ENCODE assay signal across 17 cellular contexts in the genomic region with DNA sequence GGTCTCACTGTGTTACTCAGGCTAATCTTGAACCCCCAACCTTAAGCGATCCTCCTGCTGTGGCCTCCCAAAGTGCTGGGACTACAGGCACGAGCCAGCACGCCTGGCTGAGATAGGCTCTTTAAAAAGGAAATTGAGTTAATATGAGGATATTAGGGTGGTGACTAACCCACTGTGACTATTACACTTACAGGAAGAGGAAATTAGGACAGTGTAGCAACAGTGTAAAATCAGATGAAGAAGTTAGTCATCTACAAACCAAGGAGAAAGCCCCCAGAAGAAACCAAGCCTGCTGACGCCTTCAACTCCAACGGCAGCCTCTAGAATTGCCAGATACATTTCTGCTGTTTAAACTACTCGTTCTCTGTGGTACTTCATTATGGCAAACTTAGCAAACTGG.
DNase-seq lines count a peak whose midpoint lies in the region; ATAC-seq and TF ChIP-seq lines count a peak whose summit lies in the region.
"Had no signal": no experiment of that assay in that cellular context is flagged by ENCODE, and none has a peak within 500 bp of the region (broad histone marks: within the 10 kb centered on the region; RNA-seq: fewer than 3 reads in every experiment).

No MANE protein-coding gene starts in this region.

- no peaks in the 10 kb centered on the region for H3K9me2 ChIP-seq in PC-3 (replicated peaks; ENCODE audit: low read length)

- no peaks in the 10 kb centered on the region for H3K36me3 ChIP-seq in PC-3 (ENCODE audit: low read depth, low read length)
- no peaks in the 10 kb centered on the region for H3K36me3 ChIP-seq in osteoblast (ENCODE audit: insufficient read depth, low read length)
- no peaks in the 10 kb centered on the region for H3K36me3 ChIP-seq in tibial nerve

- H3K4me1 ChIP-seq in PC-3 (ENCODE audit: insufficient read depth, low read length), result no peaks in the 10 kb centered on the region
- no peaks in the 10 kb centered on the region for H3K4me1 ChIP-seq in osteoblast (ENCODE audit: insufficient read depth, low read length)
- no peaks in the 10 kb centered on the region for H3K4me1 ChIP-seq in tibial nerve

- H4K20me1 ChIP-seq in PC-3 (ENCODE audit: low read length), result no peaks in the 10 kb centered on the region
- no peaks in the 10 kb centered on the region for H4K20me1 ChIP-seq in osteoblast (ENCODE audit: insufficient read depth, low read length)

- intact Hi-C loops in PC-3 (cut with micrococcal nuclease), result no loop called here

- DNase-seq in ELR (ENCODE audit: low read depth), result peak; percentile 61
- peak; percentile 15 for DNase-seq in PC-3
- DNase-seq in osteoblast (ENCODE audit: insufficient read length, low spot score, missing footprints), result peak; percentile 32
- no peak for DNase-seq in tibial nerve (ENCODE audit: low spot score in 2 of 2)
- no peak for DNase-seq in retina
- DNase-seq: C1 segment of cervical spinal cord; Calu3; CD4-positive, alpha-beta memory T cell; COR-L47; DMS53; DMS79 treated with DMSO at 0.1 percent for 48 hours; GDM1; GM23248; H7; HCEC 1CT had no signal

- TF ChIP-seq EP300 in tibial nerve (IDR thresholded peaks at IDR 0.05), result no peak

- POLR2A ChIA-PET in PC-3 (lab: Charles Lee; ENCODE audit: unreplicated experiment), result no interaction called here

- TF ChIP-seq CTCF in PC-3 (conservative IDR thresholded peaks at IDR 0.05; ENCODE audit: low read depth, low read length) (no peak), osteoblast (IDR thresholded peaks at IDR 0.05; ENCODE audit: extremely low read depth, low read depth, low read length) (no peak), tibial nerve (IDR thresholded peaks at IDR 0.05) (no peak)

- H2AFZ ChIP-seq in PC-3 (ENCODE audit: low read length) (peak overlapping the region; percentile 40; the same call in 1 of the 2 replicates), osteoblast (ENCODE audit: low read length) (no peak overlapping the region)
- H2AFZ ChIP-seq: GM23248 had no signal

- H3K9ac ChIP-seq in PC-3 (ENCODE audit: low read length), result no peak overlapping the region
- H3K9ac ChIP-seq: GM23248 had no signal

- no peaks in the 10 kb centered on the region for H3F3A ChIP-seq in PC-3 (ENCODE audit: low read length, unreplicated experiment)

- 89 to 92% methylated on average over 6 of the region's 6 CpGs for WGBS in tibial nerve, 2 donors

- CTCF ChIA-PET in PC-3 (lab: Charles Lee), result no interaction called here

- 0 out of 2 replicates have a peak, but pooled peaks cover 4% of the 10 kb centered on the region for H3K9me3 ChIP-seq in PC-3 (ENCODE audit: low read length)
- no peaks in the 10 kb centered on the region for H3K9me3 ChIP-seq in osteoblast (ENCODE audit: low read depth, low read length)
- no peaks in the 10 kb centered on the region for H3K9me3 ChIP-seq in tibial nerve

- H3K4me2 ChIP-seq in PC-3 (ENCODE audit: low read length) (no peak overlapping the region), osteoblast (ENCODE audit: insufficient read depth, low read length) (no peak overlapping the region)

- no TSS peak for BruUV-seq in PC-3 (replicated peaks; lab: Mats Ljungman, UMichigan)

- H3K27ac ChIP-seq in PC-3 (ENCODE audit: low read length) (no peak overlapping the region), osteoblast (ENCODE audit: low read depth, low read length) (no peak overlapping the region), tibial nerve (no peak overlapping the region)
- H3K27ac ChIP-seq: GM23248 had no signal

- ATAC-seq in PC-3 (no peak; the same call in 1 of the 2 replicates), HG02759 (IDR thresholded peaks at IDR 0.05; ENCODE audit: unreplicated experiment) (no peak)
- ATAC-seq: GM12878 had no signal

- H3K4me3 ChIP-seq in PC-3 (ENCODE audit: low read length) (no peak overlapping the region), osteoblast (ENCODE audit: insufficient read depth, low read length) (no peak overlapping the region), tibial nerve (no peak overlapping the region)
- H3K4me3 ChIP-seq: GM12878, GM23248 had no signal

- TF ChIP-seq POLR2A in tibial nerve (IDR thresholded peaks at IDR 0.05), result no peak

- no peaks in the 10 kb centered on the region for H3K79me2 ChIP-seq in PC-3 (ENCODE audit: low read length)
- H3K79me2 ChIP-seq in osteoblast (ENCODE audit: insufficient read depth, low read length), result no peaks in the 10 kb centered on the region

- H3K27me3 ChIP-seq in PC-3 (ENCODE audit: low read length) (no peaks in the 10 kb centered on the region), osteoblast (ENCODE audit: insufficient read depth, low read length) (no peaks in the 10 kb centered on the region), tibial nerve (no peaks in the 10 kb centered on the region)

Comparison
In these comparisons a context has a peak if more than half of its experiments do, and no peak if none do; other contexts are left out.
1. DNase-seq: peak in ELR (single experiment), PC-3 (single experiment) and osteoblast (single experiment); none in tibial nerve (0 of 2) and retina (single experiment).